In genomic region chr3:65230251-65231140, GRCh38 we compare ENCODE assay signal across 1 cellular context.
TF ChIP-seq lines count a peak whose summit lies in the region.

No MANE protein-coding gene starts in this region.

TF ChIP-seq in H1, 55 proteins besides CTCF, POLR2A, EP300 and RAD21 (continued from another document):
- no peak for TF ChIP-seq ATF3 (IDR thresholded peaks at IDR 0.05; ENCODE audit: insufficient read depth, low read depth, low read length)
- no peak for TF ChIP-seq RNF2 (IDR thresholded peaks at IDR 0.05; ENCODE audit: borderline replicate concordance, low read depth, low read length, missing control alignments, poor library complexity, severe bottlenecking)
